Comparison of ENCODE assay signal across 25 cellular contexts in genomic region chr3:181952221-181952620, GRCh38.
"Had no signal": no experiment of that assay in that cellular context is flagged by ENCODE, and none has a peak within 500 bp of the region (broad histone marks: within the 10 kb centered on the region; RNA-seq: fewer than 3 reads in every experiment).

No MANE protein-coding gene starts in this region.

- ATAC-seq: activated naive CD8-positive, alpha-beta T cell treated with anti-CD3 and anti-CD28 coated beads, Interleukin-2, amount 50 U/mL, for 24 hours; gastrocnemius medialis; left ventricle myocardium superior; natural killer cell; sciatic nerve; stimulated activated effector memory CD8-positive, alpha-beta T cell treated with anti-CD3 and anti-CD28 coated beads, Interleukin-12 subunit alpha, Interleukin-12 subunit beta, amount 100 ng/mL, for 72 hours; stimulated activated naive CD8-positive, alpha-beta T cell treated with anti-CD3 and anti-CD28 coated beads, Interleukin-15, amount 100 ng/mL, for 72 hours had no signal

- H3K4me3 ChIP-seq: esophagus muscularis mucosa, gastrocnemius medialis, tibial nerve, uterus had no signal

- FAIRE-seq: endothelial cell of umbilical vein, islet of Langerhans, small intestine had no signal

- H3K36me3 ChIP-seq: esophagus muscularis mucosa, gastrocnemius medialis, tibial nerve, uterus had no signal

- H3K27ac ChIP-seq: esophagus muscularis mucosa, gastrocnemius medialis, tibial nerve, uterus had no signal

- H3K9me3 ChIP-seq: esophagus muscularis mucosa, gastrocnemius medialis, tibial nerve, uterus had no signal

- H3K4me1 Mint-ChIP-seq: activated naive CD8-positive, alpha-beta T cell treated with anti-CD3 and anti-CD28 coated beads, Interleukin-2, amount 50 U/mL, for 24 hours; natural killer cell; stimulated activated effector memory CD8-positive, alpha-beta T cell treated with anti-CD3 and anti-CD28 coated beads, Interleukin-12 subunit alpha, Interleukin-12 subunit beta, amount 100 ng/mL, for 72 hours; stimulated activated naive CD8-positive, alpha-beta T cell treated with anti-CD3 and anti-CD28 coated beads, Interleukin-15, amount 100 ng/mL, for 72 hours had no signal

- H3K9me3 Mint-ChIP-seq: stimulated activated naive CD8-positive, alpha-beta T cell treated with anti-CD3 and anti-CD28 coated beads, Interleukin-15, amount 100 ng/mL, for 72 hours had no signal

- H3K4me1 ChIP-seq: esophagus muscularis mucosa, gastrocnemius medialis, tibial nerve, uterus had no signal

- H3K27me3 ChIP-seq: esophagus muscularis mucosa, tibial nerve, uterus had no signal

- H3K4me3 Mint-ChIP-seq: activated naive CD8-positive, alpha-beta T cell treated with anti-CD3 and anti-CD28 coated beads, Interleukin-2, amount 50 U/mL, for 24 hours; natural killer cell; stimulated activated effector memory CD8-positive, alpha-beta T cell treated with anti-CD3 and anti-CD28 coated beads, Interleukin-12 subunit alpha, Interleukin-12 subunit beta, amount 100 ng/mL, for 72 hours; stimulated activated naive CD8-positive, alpha-beta T cell treated with anti-CD3 and anti-CD28 coated beads, Interleukin-15, amount 100 ng/mL, for 72 hours had no signal

- H3K27ac Mint-ChIP-seq: activated naive CD8-positive, alpha-beta T cell treated with anti-CD3 and anti-CD28 coated beads, Interleukin-2, amount 50 U/mL, for 24 hours; natural killer cell; stimulated activated effector memory CD8-positive, alpha-beta T cell treated with anti-CD3 and anti-CD28 coated beads, Interleukin-12 subunit alpha, Interleukin-12 subunit beta, amount 100 ng/mL, for 72 hours; stimulated activated naive CD8-positive, alpha-beta T cell treated with anti-CD3 and anti-CD28 coated beads, Interleukin-15, amount 100 ng/mL, for 72 hours had no signal

- H3K27me3 Mint-ChIP-seq: activated naive CD8-positive, alpha-beta T cell treated with anti-CD3 and anti-CD28 coated beads, Interleukin-2, amount 50 U/mL, for 24 hours; stimulated activated naive CD8-positive, alpha-beta T cell treated with anti-CD3 and anti-CD28 coated beads, Interleukin-15, amount 100 ng/mL, for 72 hours had no signal

- H3K36me3 Mint-ChIP-seq: natural killer cell; stimulated activated effector memory CD8-positive, alpha-beta T cell treated with anti-CD3 and anti-CD28 coated beads, Interleukin-12 subunit alpha, Interleukin-12 subunit beta, amount 100 ng/mL, for 72 hours had no signal

- DNase-seq: activated CD4-positive, alpha-beta T cell treated with anti-CD3 and anti-CD28 coated beads for 4 hours; activated CD4-positive, alpha-beta T cell treated with anti-CD3 and anti-CD28 coated beads, Interleukin-2, amount 50 U/mL, for 48 hours; activated CD4-positive, CD25-positive, alpha-beta regulatory T cell; activated CD8-positive, alpha-beta memory T cell treated with anti-CD3 and anti-CD28 coated beads, Interleukin-2, amount 50 U/mL, for 48 hours; activated naive CD4-positive, alpha-beta T cell treated with anti-CD3 and anti-CD28 coated beads, Interleukin-2, amount 50 U/mL, for 16 hours; activated naive CD8-positive, alpha-beta T cell treated with anti-CD3 and anti-CD28 coated beads, Interleukin-2, amount 50 U/mL, for 24 hours; activated T-cell treated with anti-CD3 and anti-CD28 coated beads, Interleukin-2, amount 50 U/mL, for 48 hours; central memory CD4-positive, alpha-beta T cell; effector memory CD4-positive, alpha-beta T cell; gastrocnemius medialis; hippocampal formation; left ventricle myocardium superior; midbrain; natural killer cell; small intestine; stimulated activated CD4-positive, alpha-beta T cell treated with anti-CD3 and anti-CD28 coated beads, Interleukin-2, amount 100 ng/mL, for 24 hours; stimulated activated naive CD8-positive, alpha-beta T cell treated with anti-CD3 and anti-CD28 coated beads, Interleukin-15, amount 100 ng/mL, for 72 hours; T1000; uterus had no signal
